ENCODE assay signal across 13 cellular contexts in genomic region chr9:75111019-75111622, GRCh38. TPM values are rescaled to one million over a fixed set of nuclear protein-coding genes. Genes with fewer than 3 reads are reported as not detected.
A peak's percentile ranks its signal among the peaks of the same experiment; 100 is the strongest.
DNase-seq lines count a peak whose midpoint lies in the region; TF ChIP-seq lines count a peak whose summit lies in the region.
"Had no signal": no experiment of that assay in that cellular context is flagged by ENCODE, and none has a peak within 500 bp of the region (broad histone marks: within the 10 kb centered on the region; RNA-seq: fewer than 3 reads in every experiment).

No MANE protein-coding gene starts in this region.

- peaks cover 8% of the 10 kb centered on the region for H3K36me3 Mint-ChIP-seq in activated naive CD8-positive, alpha-beta T cell
- peaks cover 20% of the 10 kb centered on the region for H3K36me3 Mint-ChIP-seq in activated naive CD8-positive, alpha-beta T cell treated with anti-CD3 and anti-CD28 coated beads for 36 hours
- H3K36me3 Mint-ChIP-seq in type B pancreatic cell, result no peaks in the 10 kb centered on the region

- peak overlapping the region; percentile 16 for H3K27ac Mint-ChIP-seq in activated naive CD8-positive, alpha-beta T cell
- H3K27ac Mint-ChIP-seq in activated naive CD8-positive, alpha-beta T cell treated with anti-CD3 and anti-CD28 coated beads for 36 hours, result no peak overlapping the region
- H3K27ac Mint-ChIP-seq in type B pancreatic cell, result peak overlapping the region; percentile 96

- H3K36me3 ChIP-seq in ascending aorta, result no peaks in the 10 kb centered on the region
- H3K36me3 ChIP-seq: esophagus muscularis mucosa had no signal

- H3K4me1 Mint-ChIP-seq in activated naive CD8-positive, alpha-beta T cell (ENCODE audit: low read depth), result peaks cover 56% of the 10 kb centered on the region
- H3K4me1 Mint-ChIP-seq in activated naive CD8-positive, alpha-beta T cell treated with anti-CD3 and anti-CD28 coated beads for 36 hours, result peaks cover 41% of the 10 kb centered on the region
- H3K4me1 Mint-ChIP-seq in type B pancreatic cell (ENCODE audit: unreplicated experiment), result peaks cover 7% of the 10 kb centered on the region

- H3K4me3 ChIP-seq in ascending aorta, result no peak overlapping the region
- H3K4me3 ChIP-seq: esophagus muscularis mucosa had no signal

- no peak overlapping the region for H3K4me3 Mint-ChIP-seq in activated naive CD8-positive, alpha-beta T cell
- H3K4me3 Mint-ChIP-seq in activated naive CD8-positive, alpha-beta T cell treated with anti-CD3 and anti-CD28 coated beads for 36 hours, result no peak overlapping the region
- no peak overlapping the region for H3K4me3 Mint-ChIP-seq in type B pancreatic cell

- DNase-seq in activated naive CD8-positive, alpha-beta T cell treated with anti-CD3 and anti-CD28 coated beads for 36 hours, result no peak
- DNase-seq in SW480 (ENCODE audit: low spot score) (peak; percentile 82), kidney tubule cell (ENCODE audit: low spot score) (peak; percentile 39), type B pancreatic cell (ENCODE audit: extremely low spot score, unreplicated experiment) (no peak), ascending aorta (ENCODE audit: low spot score in 2 of 2) (no peak), occipital lobe (lab: John Stamatoyannopoulos, UW) (no peak), NCI-H1694 (lab: John Stamatoyannopoulos, UW) (no peak)
- DNase-seq: activated CD4-positive, CD25-positive, alpha-beta regulatory T cell treated with anti-CD3 and anti-CD28 coated beads, Interleukin-2, amount 50 U/mL, for 72 hours; activated effector memory CD4-positive, alpha-beta T cell treated with Interleukin-2 at 50 U/mL for 16 hours; GDM1; NCI-H82 had no signal

- H3K27ac ChIP-seq in ascending aorta, result no peak overlapping the region
- H3K27ac ChIP-seq: esophagus muscularis mucosa had no signal

- H3K27me3 ChIP-seq in ascending aorta, result no peaks in the 10 kb centered on the region
- H3K27me3 ChIP-seq: esophagus muscularis mucosa had no signal

- no peaks in the 10 kb centered on the region for H3K4me1 ChIP-seq in ascending aorta

- H3K9me3 Mint-ChIP-seq in activated naive CD8-positive, alpha-beta T cell (ENCODE audit: low read depth), result no peaks in the 10 kb centered on the region
- H3K9me3 Mint-ChIP-seq in activated naive CD8-positive, alpha-beta T cell treated with anti-CD3 and anti-CD28 coated beads for 36 hours, result no peaks in the 10 kb centered on the region
- no peaks in the 10 kb centered on the region for H3K9me3 Mint-ChIP-seq in type B pancreatic cell

- no peaks in the 10 kb centered on the region for H3K27me3 Mint-ChIP-seq in activated naive CD8-positive, alpha-beta T cell
- no peaks in the 10 kb centered on the region for H3K27me3 Mint-ChIP-seq in activated naive CD8-positive, alpha-beta T cell treated with anti-CD3 and anti-CD28 coated beads for 36 hours
- H3K27me3 Mint-ChIP-seq in type B pancreatic cell, result no peaks in the 10 kb centered on the region

- no peak for TF ChIP-seq CTCF in type B pancreatic cell (conservative IDR thresholded peaks at IDR 0.05)
- no peak for TF ChIP-seq CTCF in ascending aorta (IDR thresholded peaks at IDR 0.05)

- no peaks in the 10 kb centered on the region for H3K9me3 ChIP-seq in ascending aorta
- H3K9me3 ChIP-seq: esophagus muscularis mucosa had no signal

- intact Hi-C loops in ascending aorta (cut with DNase I), result no loop called here

RNA-seq across cellular contexts. Expression of gene OSTF1, which starts 22.8 kb away (rescaled TPM):
- 10 to 100 TPM; 38.2 to 38.4 TPM for total RNA-seq in activated naive CD8-positive, alpha-beta T cell treated with anti-CD3 and anti-CD28 coated beads for 36 hours
- total RNA-seq in type B pancreatic cell (ENCODE audit: low replicate concordance) (18.3 and 31.9 TPM in 2 replicates), ascending aorta (25.1 TPM), occipital lobe (20.1 TPM)

RNA-seq across cellular contexts. Expression of gene NMRK1, which starts 23.2 kb away (rescaled TPM):
- 1 to 10 TPM; 8.5 to 9.0 TPM for total RNA-seq in activated naive CD8-positive, alpha-beta T cell treated with anti-CD3 and anti-CD28 coated beads for 36 hours
- total RNA-seq in type B pancreatic cell (ENCODE audit: low replicate concordance), result 7.5 and 8.2 TPM in 2 replicates
- total RNA-seq in ascending aorta, result 22.0 TPM
- 10.3 TPM for total RNA-seq in occipital lobe

Comparison
In these comparisons a context has a peak if more than half of its experiments do, and no peak if none do; other contexts are left out.
1. DNase-seq: peak in SW480 (single experiment) and kidney tubule cell (single experiment); none in activated naive CD8-positive, alpha-beta T cell treated with anti-CD3 and anti-CD28 coated beads for 36 hours (single experiment), type B pancreatic cell (single experiment), ascending aorta (0 of 2), occipital lobe (single experiment) and NCI-H1694 (single experiment).